Comparison of ENCODE assay signal across 18 cellular contexts in genomic region chr2:109648041-109648527, GRCh38. TPM values are rescaled to one million over a fixed set of nuclear protein-coding genes. Genes with fewer than 3 reads are reported as not detected.
DNase-seq lines count a peak whose midpoint lies in the region; ATAC-seq and TF ChIP-seq lines count a peak whose summit lies in the region.
"Had no signal": no experiment of that assay in that cellular context is flagged by ENCODE, and none has a peak within 500 bp of the region (broad histone marks: within the 10 kb centered on the region; RNA-seq: fewer than 3 reads in every experiment).

No MANE protein-coding gene starts in this region.

- no peak for TF ChIP-seq RAD21 in HCT116 (IDR thresholded peaks at IDR 0.05; ENCODE audit: low read depth)

- H3K36me3 ChIP-seq in HCT116 (ENCODE audit: control insufficient read depth in 1 of 2, insufficient read depth in 2 of 2, low read length in 2 of 2), result no peaks in the 10 kb centered on the region
- no peaks in the 10 kb centered on the region for H3K36me3 ChIP-seq in mesodermal cell (ENCODE audit: control insufficient read depth, insufficient read depth, low read length)
- H3K36me3 ChIP-seq: cardiac muscle cell, transverse colon had no signal

- in situ Hi-C loops in ACHN (cut with HindIII; ENCODE audit: low pct_ligation_motif_present, low pct_unique_long_range_greater_than_20kb, low sequenced_read_pairs), result no loop called here

- intact Hi-C loops in HCT116 (cut with micrococcal nuclease), result no loop called here

- RAD21 ChIA-PET in HCT116 (lab: Charles Lee; ENCODE audit: low non-redundant PET in 1 of 2, low total read pairs in 2 of 2, uncharacterized antibody in 2 of 2, unreplicated experiment in 2 of 2), result no interaction called here

- no peak for TF ChIP-seq POLR2A in HCT116 (IDR thresholded peaks at IDR 0.05; ENCODE audit: borderline replicate concordance, extremely low read depth, insufficient read depth, insufficient read length)

- BruUV-seq in HCT116 (replicated peaks; lab: Mats Ljungman, UMichigan), result no TSS peak

- 84 to 89% methylated on average over 5 of the region's 8 CpGs for WGBS in mesodermal cell (ENCODE audit: insufficient coverage in 2 of 2), 2 experiments

- no peaks in the 10 kb centered on the region for H3K27me3 ChIP-seq in HCT116 (ENCODE audit: insufficient read depth, low read length)
- H3K27me3 ChIP-seq: cardiac muscle cell, transverse colon had no signal

- no peaks in the 10 kb centered on the region for H3K79me2 ChIP-seq in HCT116 (ENCODE audit: insufficient read depth, low read length)

- H2AFZ ChIP-seq in HCT116 (ENCODE audit: low read depth, low read length, poor library complexity, severe bottlenecking), result no peak overlapping the region
- H2AFZ ChIP-seq: PC-9 had no signal

- H3K9me3 ChIP-seq in HCT116 (ENCODE audit: control insufficient read depth in 1 of 2, insufficient read depth in 1 of 2, low read depth in 1 of 2, low read length in 2 of 2) (no peaks in the 10 kb centered on the region), mesodermal cell (ENCODE audit: control insufficient read depth, low read length) (no peaks in the 10 kb centered on the region)
- H3K9me3 ChIP-seq: transverse colon had no signal

- H3K9ac ChIP-seq in HCT116 (ENCODE audit: low read length), result no peak overlapping the region

- 0 out of 2 replicates have a peak overlapping the region, but pooled peaks have one; percentile 6 for H3K4me2 ChIP-seq in HCT116 (ENCODE audit: low read length)
- H3K4me2 ChIP-seq: PC-9 had no signal

- ATAC-seq in HCT116, result peak; percentile 14; the same call in 1 of the 2 replicates
- ATAC-seq in GM21526 (IDR thresholded peaks at IDR 0.05; ENCODE audit: low FRiP score, unreplicated experiment), result no peak
- ATAC-seq: activated CD8-positive, alpha-beta memory T cell treated with anti-CD3 and anti-CD28 coated beads, Interleukin-2, amount 10 ng/mL, durations not matched to agents 7 days and 5 days; naive thymus-derived CD4-positive, alpha-beta T cell had no signal

- DNase-seq in ACHN (peak; percentile 16), HCT116 (ENCODE audit: low read depth, low spot score) (no peak), choroid plexus epithelial cell (ENCODE audit: low read depth) (peak; percentile 35), activated T-cell treated with anti-CD3 and anti-CD28 coated beads for 4 hours (no peak), Kasumi-1 (lab: John Stamatoyannopoulos, UW) (no peak), cerebellar nuclear complex (lab: John Stamatoyannopoulos, UW) (no peak)
- DNase-seq: activated CD8-positive, alpha-beta memory T cell treated with anti-CD3 and anti-CD28 coated beads, Interleukin-2, amount 10 ng/mL, durations not matched to agents 7 days and 5 days; activated naive CD4-positive, alpha-beta T cell; H7; naive thymus-derived CD4-positive, alpha-beta T cell; NCI-H1694 treated with DMSO at 0.1 percent for 48 hours; NCI-H526 treated with DMSO at 0.1 percent for 48 hours; PC-9; stimulated activated CD4-positive, alpha-beta T cell treated with anti-CD3 and anti-CD28 coated beads, Interleukin-1b, Interleukin-23, amount 100 ng/mL, for 48 hours; transverse colon had no signal

- CTCF ChIA-PET in HCT116 (lab: Charles Lee), result no interaction called here

- H3K4me3 ChIP-seq in HCT116 (replicated peaks in 1 of 2; ENCODE audit: low read depth in 1 of 2, low read length in 2 of 2), result no peak overlapping the region
- no peak overlapping the region for H3K4me3 ChIP-seq in choroid plexus epithelial cell (ENCODE audit: low read depth, low read length)
- no peak overlapping the region for H3K4me3 ChIP-seq in mesodermal cell (ENCODE audit: extremely low read depth, insufficient read depth, low read length, poor library complexity, severe bottlenecking)
- H3K4me3 ChIP-seq: cardiac muscle cell, PC-9, transverse colon had no signal

- POLR2A ChIA-PET in HCT116 (lab: Charles Lee), result no interaction called here

- TF ChIP-seq CTCF in HCT116 (IDR thresholded peaks at IDR 0.05 in 2 of 3, conservative IDR thresholded peaks at IDR 0.05 in 1 of 3; ENCODE audit: borderline replicate concordance in 1 of 3, insufficient read depth in 1 of 3, low read depth in 2 of 3, low read length in 2 of 3), result no peak
- TF ChIP-seq CTCF in choroid plexus epithelial cell (conservative IDR thresholded peaks at IDR 0.05; ENCODE audit: low read depth, low read length), result no peak

- H3K9me2 ChIP-seq in HCT116 (ENCODE audit: insufficient read depth), result no peaks in the 10 kb centered on the region

- H3K27ac ChIP-seq in HCT116 (ENCODE audit: low read depth, low read length) (no peak overlapping the region), mesodermal cell (ENCODE audit: low read depth, low read length, severe bottlenecking) (peak overlapping the region; percentile 95)
- H3K27ac ChIP-seq: cardiac muscle cell, PC-9, transverse colon had no signal

- H4K20me1 ChIP-seq in HCT116 (ENCODE audit: insufficient read depth), result no peaks in the 10 kb centered on the region

- H3K4me1 ChIP-seq in HCT116 (ENCODE audit: control insufficient read depth in 1 of 2, insufficient read depth in 2 of 2, low read length in 2 of 2) (peaks cover 2 to 18% of the 10 kb centered on the region in 2 experiments; a peak in 3 of 4 replicates), mesodermal cell (ENCODE audit: control insufficient read depth, insufficient read depth, low read length, poor library complexity, severe bottlenecking) (peaks cover 31% of the 10 kb centered on the region)

TF ChIP-seq in HCT116, 20 proteins besides CTCF, POLR2A, EP300 and RAD21:
- TF ChIP-seq EGR1 (IDR thresholded peaks at IDR 0.05; ENCODE audit: low read depth) (no peak), EZH2phosphoT487 (IDR thresholded peaks at IDR 0.05; ENCODE audit: borderline replicate concordance) (no peak), EZH2 (IDR thresholded peaks at IDR 0.05) (no peak), SP1 (IDR thresholded peaks at IDR 0.05; ENCODE audit: low read depth) (no peak), MAX (IDR thresholded peaks at IDR 0.05) (no peak), ZBTB33 (IDR thresholded peaks at IDR 0.05; ENCODE audit: extremely low read depth, insufficient replicate concordance, low read length) (no peak), ELF1 (IDR thresholded peaks at IDR 0.05; ENCODE audit: borderline replicate concordance, low read depth) (no peak), TCF7L2 (IDR thresholded peaks at IDR 0.05; ENCODE audit: borderline replicate concordance, extremely low read depth, insufficient read depth, insufficient read length) (no peak), REST (IDR thresholded peaks at IDR 0.05; ENCODE audit: low read depth) (no peak), POLR2AphosphoS5 (IDR thresholded peaks at IDR 0.05; ENCODE audit: low read depth, low read length) (no peak)

RNA-seq across cellular contexts. Expression of gene SOWAHC, which starts 33.9 kb away (rescaled TPM):
- total RNA-seq in HCT116 (2021; ENCODE audit: unreplicated experiment), result 16.6 TPM
- 7.8 and 8.3 TPM in 2 replicates for polyA plus RNA-seq in HCT116 (2012)
- 10.7 TPM for polyA plus RNA-seq in mesodermal cell (2013, experiment 1 of 2)
- 11.1 TPM for polyA plus RNA-seq in mesodermal cell (2013, experiment 2 of 2)

RNA-seq across cellular contexts. Expression of gene SEPTIN10, which starts 34.3 kb away (rescaled TPM):
- 113 TPM for total RNA-seq in HCT116 (2021; ENCODE audit: unreplicated experiment)
- polyA plus RNA-seq in HCT116 (2012), result 76.0 and 78.6 TPM in 2 replicates
- 121 TPM for polyA plus RNA-seq in mesodermal cell (2013, experiment 1 of 2)
- 140 TPM for polyA plus RNA-seq in mesodermal cell (2013, experiment 2 of 2)

Comparison
In these comparisons a context has a peak if more than half of its experiments do, and no peak if none do; other contexts are left out.
1. DNase-seq: peak in ACHN (single experiment) and choroid plexus epithelial cell (single experiment); none in HCT116 (single experiment), activated T-cell treated with anti-CD3 and anti-CD28 coated beads for 4 hours (single experiment), Kasumi-1 (0 of 2) and cerebellar nuclear complex (0 of 2).